Comparison of ENCODE assay signal across 1 cellular context in genomic region chr15:75140080-75140879, GRCh38.
A peak's percentile ranks its signal among the peaks of the same experiment; 100 is the strongest.
TF ChIP-seq lines count a peak whose summit lies in the region.

No MANE protein-coding gene starts in this region.

TF ChIP-seq in HepG2, 621 proteins besides CTCF, POLR2A, EP300 and RAD21 (continued from another document and continues in another):
- TF ChIP-seq, protein P1, sequence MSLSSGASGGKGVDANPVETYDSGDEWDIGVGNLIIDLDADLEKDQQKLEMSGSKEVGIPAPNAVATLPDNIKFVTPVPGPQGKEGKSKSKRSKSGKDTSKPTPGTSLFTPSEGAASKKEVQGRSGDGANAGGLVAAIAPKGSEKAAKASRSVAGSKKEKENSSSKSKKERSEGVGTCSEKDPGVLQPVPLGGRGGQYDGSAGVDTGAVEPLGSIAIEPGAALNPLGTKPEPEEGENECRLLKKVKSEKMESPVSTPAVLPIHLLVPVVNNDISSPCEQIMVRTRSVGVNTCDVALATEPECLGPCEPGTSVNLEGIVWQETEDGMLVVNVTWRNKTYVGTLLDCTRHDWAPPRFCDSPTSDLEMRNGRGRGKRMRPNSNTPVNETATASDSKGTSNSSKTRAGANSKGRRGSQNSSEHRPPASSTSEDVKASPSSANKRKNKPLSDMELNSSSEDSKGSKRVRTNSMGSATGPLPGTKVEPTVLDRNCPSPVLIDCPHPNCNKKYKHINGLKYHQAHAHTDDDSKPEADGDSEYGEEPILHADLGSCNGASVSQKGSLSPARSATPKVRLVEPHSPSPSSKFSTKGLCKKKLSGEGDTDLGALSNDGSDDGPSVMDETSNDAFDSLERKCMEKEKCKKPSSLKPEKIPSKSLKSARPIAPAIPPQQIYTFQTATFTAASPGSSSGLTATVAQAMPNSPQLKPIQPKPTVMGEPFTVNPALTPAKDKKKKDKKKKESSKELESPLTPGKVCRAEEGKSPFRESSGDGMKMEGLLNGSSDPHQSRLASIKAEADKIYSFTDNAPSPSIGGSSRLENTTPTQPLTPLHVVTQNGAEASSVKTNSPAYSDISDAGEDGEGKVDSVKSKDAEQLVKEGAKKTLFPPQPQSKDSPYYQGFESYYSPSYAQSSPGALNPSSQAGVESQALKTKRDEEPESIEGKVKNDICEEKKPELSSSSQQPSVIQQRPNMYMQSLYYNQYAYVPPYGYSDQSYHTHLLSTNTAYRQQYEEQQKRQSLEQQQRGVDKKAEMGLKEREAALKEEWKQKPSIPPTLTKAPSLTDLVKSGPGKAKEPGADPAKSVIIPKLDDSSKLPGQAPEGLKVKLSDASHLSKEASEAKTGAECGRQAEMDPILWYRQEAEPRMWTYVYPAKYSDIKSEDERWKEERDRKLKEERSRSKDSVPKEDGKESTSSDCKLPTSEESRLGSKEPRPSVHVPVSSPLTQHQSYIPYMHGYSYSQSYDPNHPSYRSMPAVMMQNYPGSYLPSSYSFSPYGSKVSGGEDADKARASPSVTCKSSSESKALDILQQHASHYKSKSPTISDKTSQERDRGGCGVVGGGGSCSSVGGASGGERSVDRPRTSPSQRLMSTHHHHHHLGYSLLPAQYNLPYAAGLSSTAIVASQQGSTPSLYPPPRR (CRISPR knock-in tag; IDR thresholded peaks at IDR 0.05; ENCODE audit: borderline replicate concordance) = peak; percentile 93
- TF ChIP-seq, protein P2, sequence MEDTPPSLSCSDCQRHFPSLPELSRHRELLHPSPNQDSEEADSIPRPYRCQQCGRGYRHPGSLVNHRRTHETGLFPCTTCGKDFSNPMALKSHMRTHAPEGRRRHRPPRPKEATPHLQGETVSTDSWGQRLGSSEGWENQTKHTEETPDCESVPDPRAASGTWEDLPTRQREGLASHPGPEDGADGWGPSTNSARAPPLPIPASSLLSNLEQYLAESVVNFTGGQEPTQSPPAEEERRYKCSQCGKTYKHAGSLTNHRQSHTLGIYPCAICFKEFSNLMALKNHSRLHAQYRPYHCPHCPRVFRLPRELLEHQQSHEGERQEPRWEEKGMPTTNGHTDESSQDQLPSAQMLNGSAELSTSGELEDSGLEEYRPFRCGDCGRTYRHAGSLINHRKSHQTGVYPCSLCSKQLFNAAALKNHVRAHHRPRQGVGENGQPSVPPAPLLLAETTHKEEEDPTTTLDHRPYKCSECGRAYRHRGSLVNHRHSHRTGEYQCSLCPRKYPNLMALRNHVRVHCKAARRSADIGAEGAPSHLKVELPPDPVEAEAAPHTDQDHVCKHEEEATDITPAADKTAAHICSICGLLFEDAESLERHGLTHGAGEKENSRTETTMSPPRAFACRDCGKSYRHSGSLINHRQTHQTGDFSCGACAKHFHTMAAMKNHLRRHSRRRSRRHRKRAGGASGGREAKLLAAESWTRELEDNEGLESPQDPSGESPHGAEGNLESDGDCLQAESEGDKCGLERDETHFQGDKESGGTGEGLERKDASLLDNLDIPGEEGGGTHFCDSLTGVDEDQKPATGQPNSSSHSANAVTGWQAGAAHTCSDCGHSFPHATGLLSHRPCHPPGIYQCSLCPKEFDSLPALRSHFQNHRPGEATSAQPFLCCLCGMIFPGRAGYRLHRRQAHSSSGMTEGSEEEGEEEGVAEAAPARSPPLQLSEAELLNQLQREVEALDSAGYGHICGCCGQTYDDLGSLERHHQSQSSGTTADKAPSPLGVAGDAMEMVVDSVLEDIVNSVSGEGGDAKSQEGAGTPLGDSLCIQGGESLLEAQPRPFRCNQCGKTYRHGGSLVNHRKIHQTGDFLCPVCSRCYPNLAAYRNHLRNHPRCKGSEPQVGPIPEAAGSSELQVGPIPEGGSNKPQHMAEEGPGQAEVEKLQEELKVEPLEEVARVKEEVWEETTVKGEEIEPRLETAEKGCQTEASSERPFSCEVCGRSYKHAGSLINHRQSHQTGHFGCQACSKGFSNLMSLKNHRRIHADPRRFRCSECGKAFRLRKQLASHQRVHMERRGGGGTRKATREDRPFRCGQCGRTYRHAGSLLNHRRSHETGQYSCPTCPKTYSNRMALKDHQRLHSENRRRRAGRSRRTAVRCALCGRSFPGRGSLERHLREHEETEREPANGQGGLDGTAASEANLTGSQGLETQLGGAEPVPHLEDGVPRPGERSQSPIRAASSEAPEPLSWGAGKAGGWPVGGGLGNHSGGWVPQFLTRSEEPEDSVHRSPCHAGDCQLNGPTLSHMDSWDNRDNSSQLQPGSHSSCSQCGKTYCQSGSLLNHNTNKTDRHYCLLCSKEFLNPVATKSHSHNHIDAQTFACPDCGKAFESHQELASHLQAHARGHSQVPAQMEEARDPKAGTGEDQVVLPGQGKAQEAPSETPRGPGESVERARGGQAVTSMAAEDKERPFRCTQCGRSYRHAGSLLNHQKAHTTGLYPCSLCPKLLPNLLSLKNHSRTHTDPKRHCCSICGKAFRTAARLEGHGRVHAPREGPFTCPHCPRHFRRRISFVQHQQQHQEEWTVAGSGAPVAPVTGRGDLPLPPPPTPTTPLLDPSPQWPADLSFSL (CRISPR knock-in tag; IDR thresholded peaks at IDR 0.05) = no peak; the same call in 1 of the 2 replicates
- TF ChIP-seq ZNF7 (CRISPR knock-in tag; IDR thresholded peaks at IDR 0.05) (peak; percentile 69), ZNF160 (CRISPR knock-in tag; IDR thresholded peaks at IDR 0.05) (no peak), ZNF879 (CRISPR knock-in tag; IDR thresholded peaks at IDR 0.05) (no peak), ATF7 (IDR thresholded peaks at IDR 0.05) (no peak), ATF7 (CRISPR knock-in tag; IDR thresholded peaks at IDR 0.05) (no peak; the same call in 1 of the 2 replicates), IKZF5 (CRISPR knock-in tag; IDR thresholded peaks at IDR 0.05) (peak; percentile 66; the same call in 1 of the 2 replicates), GZF1 (CRISPR knock-in tag; IDR thresholded peaks at IDR 0.05) (no peak), SMAD1 (CRISPR knock-in tag; IDR thresholded peaks at IDR 0.05; ENCODE audit: borderline replicate concordance, low read depth) (no peak), ZC3H13 (CRISPR knock-in tag; IDR thresholded peaks at IDR 0.05) (no peak), MYC (CRISPR knock-in tag; IDR thresholded peaks at IDR 0.05; ENCODE audit: borderline replicate concordance) (no peak; the same call in 1 of the 2 replicates), TFE3 (CRISPR knock-in tag; IDR thresholded peaks at IDR 0.05) (peak; percentile 65; the same call in 1 of the 2 replicates), SIX1 (CRISPR knock-in tag; IDR thresholded peaks at IDR 0.05; ENCODE audit: borderline replicate concordance) (peak; percentile 81; the same call in 1 of the 2 replicates), HOXA9 (CRISPR knock-in tag; IDR thresholded peaks at IDR 0.05; ENCODE audit: borderline replicate concordance) (no peak), ZMAT3 (CRISPR knock-in tag; conservative IDR thresholded peaks at IDR 0.05) (no peak), SYNCRIP (IDR thresholded peaks at IDR 0.05; ENCODE audit: insufficient read depth, low read depth, low read length) (no peak), NR3C1 (CRISPR knock-in tag; IDR thresholded peaks at IDR 0.05) (no peak), ZSCAN25 (CRISPR knock-in tag; IDR thresholded peaks at IDR 0.05) (peak; percentile 85), TBP (CRISPR knock-in tag; IDR thresholded peaks at IDR 0.05) (no peak), CBX5 (CRISPR knock-in tag; IDR thresholded peaks at IDR 0.05; ENCODE audit: borderline replicate concordance) (peak; percentile 77; the same call in 1 of the 2 replicates), GATAD1 (CRISPR knock-in tag; IDR thresholded peaks at IDR 0.05) (no peak; the same call in none of the 2 replicates), HDAC1 (CRISPR knock-in tag; IDR thresholded peaks at IDR 0.05) (peak; percentile 91), ZNF549 (CRISPR knock-in tag; IDR thresholded peaks at IDR 0.05) (no peak), ZNF598 (CRISPR knock-in tag; IDR thresholded peaks at IDR 0.05; ENCODE audit: borderline replicate concordance) (no peak), ZNF678 (CRISPR knock-in tag; IDR thresholded peaks at IDR 0.05) (no peak), FLYWCH1 (CRISPR knock-in tag; IDR thresholded peaks at IDR 0.05) (no peak), ZFP82 (CRISPR knock-in tag; IDR thresholded peaks at IDR 0.05; ENCODE audit: borderline replicate concordance) (no peak), ZBTB4 (CRISPR knock-in tag; IDR thresholded peaks at IDR 0.05; ENCODE audit: borderline replicate concordance) (peak; percentile 81; the same call in 1 of the 2 replicates), TEF (CRISPR knock-in tag; IDR thresholded peaks at IDR 0.05) (no peak), RAD51 (IDR thresholded peaks at IDR 0.05; ENCODE audit: borderline replicate concordance) (no peak)
- TF ChIP-seq, protein P3, sequence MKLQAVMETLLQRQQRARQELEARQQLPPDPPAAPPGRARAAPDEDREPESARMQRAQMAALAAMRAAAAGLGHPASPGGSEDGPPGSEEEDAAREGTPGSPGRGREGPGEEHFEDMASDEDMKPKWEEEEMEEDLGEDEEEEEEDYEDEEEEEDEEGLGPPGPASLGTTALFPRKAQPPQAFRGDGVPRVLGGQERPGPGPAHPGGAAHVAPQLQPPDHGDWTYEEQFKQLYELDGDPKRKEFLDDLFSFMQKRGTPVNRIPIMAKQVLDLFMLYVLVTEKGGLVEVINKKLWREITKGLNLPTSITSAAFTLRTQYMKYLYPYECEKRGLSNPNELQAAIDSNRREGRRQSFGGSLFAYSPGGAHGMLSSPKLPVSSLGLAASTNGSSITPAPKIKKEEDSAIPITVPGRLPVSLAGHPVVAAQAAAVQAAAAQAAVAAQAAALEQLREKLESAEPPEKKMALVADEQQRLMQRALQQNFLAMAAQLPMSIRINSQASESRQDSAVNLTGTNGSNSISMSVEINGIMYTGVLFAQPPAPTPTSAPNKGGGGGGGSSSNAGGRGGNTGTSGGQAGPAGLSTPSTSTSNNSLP (IDR thresholded peaks at IDR 0.05; ENCODE audit: low read depth, low read length) = 0 out of 2 replicates have a peak, but pooled peaks have one; percentile 36
- TF ChIP-seq, protein P4, sequence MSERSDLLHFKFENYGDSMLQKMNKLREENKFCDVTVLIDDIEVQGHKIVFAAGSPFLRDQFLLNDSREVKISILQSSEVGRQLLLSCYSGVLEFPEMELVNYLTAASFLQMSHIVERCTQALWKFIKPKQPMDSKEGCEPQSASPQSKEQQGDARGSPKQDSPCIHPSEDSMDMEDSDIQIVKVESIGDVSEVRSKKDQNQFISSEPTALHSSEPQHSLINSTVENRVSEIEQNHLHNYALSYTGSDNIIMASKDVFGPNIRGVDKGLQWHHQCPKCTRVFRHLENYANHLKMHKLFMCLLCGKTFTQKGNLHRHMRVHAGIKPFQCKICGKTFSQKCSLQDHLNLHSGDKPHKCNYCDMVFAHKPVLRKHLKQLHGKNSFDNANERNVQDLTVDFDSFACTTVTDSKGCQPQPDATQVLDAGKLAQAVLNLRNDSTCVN (CRISPR knock-in tag; IDR thresholded peaks at IDR 0.05; ENCODE audit: borderline replicate concordance) = no peak
